1 cellular context compared by ENCODE assay signal in the genomic region with DNA sequence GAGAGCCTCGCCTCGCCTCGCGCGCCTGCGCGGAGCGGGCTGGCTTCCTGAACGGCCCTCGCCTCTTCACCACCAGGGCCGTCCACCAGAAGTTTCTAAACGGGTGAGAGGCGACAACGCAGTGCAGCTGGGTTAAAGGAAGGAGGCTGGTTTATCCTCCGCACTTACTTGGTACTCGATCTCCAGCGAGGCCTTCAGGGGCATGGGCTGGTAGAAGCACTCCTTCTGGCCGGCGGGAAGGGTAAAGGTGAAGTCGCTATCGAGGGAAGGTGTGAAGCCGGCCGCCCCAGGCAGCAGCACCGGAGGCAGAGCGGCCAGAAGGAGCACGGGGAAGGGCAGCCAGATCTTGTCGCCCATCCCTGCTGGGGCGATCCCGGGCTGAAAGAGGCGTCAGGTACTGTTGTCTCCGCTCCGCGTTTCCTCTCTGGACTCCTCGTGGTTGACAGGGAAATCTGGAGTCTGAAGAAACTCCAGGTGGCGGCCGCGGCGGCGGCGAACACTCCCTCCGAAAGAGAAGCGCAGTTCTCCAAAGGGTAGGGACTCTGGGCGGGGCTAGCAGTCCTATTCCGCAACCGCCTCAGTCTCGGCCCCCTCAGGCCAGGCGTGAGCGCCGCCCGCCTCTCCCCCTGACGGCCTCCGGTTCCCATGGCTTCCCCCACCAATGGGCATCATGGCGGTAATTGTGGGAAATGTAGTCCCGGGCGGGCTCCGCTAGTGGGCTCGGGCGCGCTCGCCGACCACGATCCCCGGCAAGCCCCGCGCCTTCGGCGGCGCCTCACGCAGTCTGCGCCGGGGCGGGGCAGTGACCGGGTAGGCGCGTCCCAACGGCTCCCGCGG.
TF ChIP-seq lines count a peak whose summit lies in the region.

TSS of gene TMED5 (minus strand) at position 528 of the 837 bp plus-strand sequence. CDS start at position 357, 171 bp downstream.

TF ChIP-seq in K562, 482 proteins besides CTCF, POLR2A, EP300 and RAD21 (continued from another document and continues in another):
- TF ChIP-seq PRDM10 (IDR thresholded peaks at IDR 0.05; ENCODE audit: partially characterized antibody) (no peak), ZBTB9 (CRISPR knock-in tag; IDR thresholded peaks at IDR 0.05) (no peak), ERF (CRISPR knock-in tag; IDR thresholded peaks at IDR 0.05) (0 out of 2 replicates have a peak, but pooled peaks have one; percentile 10), NR2F6 (CRISPR knock-in tag; IDR thresholded peaks at IDR 0.05) (no peak), ZNF407 (IDR thresholded peaks at IDR 0.05; ENCODE audit: low read depth) (no peak), MLLT1 (IDR thresholded peaks at IDR 0.05) (peak; percentile 51 to 72; a peak in 1 of 4 replicates), HMGN3 (IDR thresholded peaks at IDR 0.05; ENCODE audit: borderline replicate concordance, extremely low read depth, insufficient read length, low read depth, low read length) (peak; percentile 78), LARP7 (IDR thresholded peaks at IDR 0.05) (no peak), TFAM (CRISPR knock-in tag; conservative IDR thresholded peaks at IDR 0.05) (no peak), KDM2B (CRISPR knock-in tag; IDR thresholded peaks at IDR 0.05) (no peak), ZC3H4 (CRISPR knock-in tag; IDR thresholded peaks at IDR 0.05; ENCODE audit: borderline replicate concordance) (no peak), RBM15 (IDR thresholded peaks at IDR 0.05; ENCODE audit: insufficient read depth, low read length) (no peak), ZNF395 (CRISPR knock-in tag; IDR thresholded peaks at IDR 0.05) (no peak), CBX8 (IDR thresholded peaks at IDR 0.05; ENCODE audit: borderline replicate concordance, extremely low read depth, low read depth, low read length, poor library complexity, severe bottlenecking) (no peak), ZNF212 (CRISPR knock-in tag; IDR thresholded peaks at IDR 0.05) (no peak), KDM1A (IDR thresholded peaks at IDR 0.05) (no peak), PHF21A (IDR thresholded peaks at IDR 0.05; ENCODE audit: borderline replicate concordance, low read depth) (no peak), ZNF644 (tag; IDR thresholded peaks at IDR 0.05; ENCODE audit: low read depth) (no peak; the same call in 1 of the 2 replicates), NCOA1 (IDR thresholded peaks at IDR 0.05; ENCODE audit: low read depth) (0 out of 2 replicates have a peak, but pooled peaks have one; percentile 18), ZNF174 (CRISPR knock-in tag; IDR thresholded peaks at IDR 0.05) (no peak), ZNF143 (CRISPR knock-in tag; IDR thresholded peaks at IDR 0.05) (peak; percentile 93), RFX7 (CRISPR knock-in tag; IDR thresholded peaks at IDR 0.05) (no peak), NFIC (IDR thresholded peaks at IDR 0.05) (no peak; the same call in 1 of the 2 replicates), CBFA2T2 (conservative IDR thresholded peaks at IDR 0.05) (no peak), RBM17 (IDR thresholded peaks at IDR 0.05; ENCODE audit: borderline replicate concordance, low read depth, low read length) (no peak), ZNF316 (IDR thresholded peaks at IDR 0.05) (no peak), RBBP5 (IDR thresholded peaks at IDR 0.05; ENCODE audit: borderline replicate concordance, insufficient read depth, low read length, poor library complexity, severe bottlenecking) (no peak), YBX1 (IDR thresholded peaks at IDR 0.05) (no peak), CHD2 (IDR thresholded peaks at IDR 0.05; ENCODE audit: low read depth, low read length) (no peak), ZNF699 (CRISPR knock-in tag; IDR thresholded peaks at IDR 0.05; ENCODE audit: insufficient replicate concordance) (no peak)
- TF ChIP-seq, protein P1, sequence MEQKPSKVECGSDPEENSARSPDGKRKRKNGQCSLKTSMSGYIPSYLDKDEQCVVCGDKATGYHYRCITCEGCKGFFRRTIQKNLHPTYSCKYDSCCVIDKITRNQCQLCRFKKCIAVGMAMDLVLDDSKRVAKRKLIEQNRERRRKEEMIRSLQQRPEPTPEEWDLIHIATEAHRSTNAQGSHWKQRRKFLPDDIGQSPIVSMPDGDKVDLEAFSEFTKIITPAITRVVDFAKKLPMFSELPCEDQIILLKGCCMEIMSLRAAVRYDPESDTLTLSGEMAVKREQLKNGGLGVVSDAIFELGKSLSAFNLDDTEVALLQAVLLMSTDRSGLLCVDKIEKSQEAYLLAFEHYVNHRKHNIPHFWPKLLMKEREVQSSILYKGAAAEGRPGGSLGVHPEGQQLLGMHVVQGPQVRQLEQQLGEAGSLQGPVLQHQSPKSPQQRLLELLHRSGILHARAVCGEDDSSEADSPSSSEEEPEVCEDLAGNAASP (IDR thresholded peaks at IDR 0.05) = no peak
- TF ChIP-seq, protein P2, sequence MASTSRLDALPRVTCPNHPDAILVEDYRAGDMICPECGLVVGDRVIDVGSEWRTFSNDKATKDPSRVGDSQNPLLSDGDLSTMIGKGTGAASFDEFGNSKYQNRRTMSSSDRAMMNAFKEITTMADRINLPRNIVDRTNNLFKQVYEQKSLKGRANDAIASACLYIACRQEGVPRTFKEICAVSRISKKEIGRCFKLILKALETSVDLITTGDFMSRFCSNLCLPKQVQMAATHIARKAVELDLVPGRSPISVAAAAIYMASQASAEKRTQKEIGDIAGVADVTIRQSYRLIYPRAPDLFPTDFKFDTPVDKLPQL (IDR thresholded peaks at IDR 0.05; ENCODE audit: extremely low read depth, insufficient read length) = no peak
- TF ChIP-seq, protein P3, sequence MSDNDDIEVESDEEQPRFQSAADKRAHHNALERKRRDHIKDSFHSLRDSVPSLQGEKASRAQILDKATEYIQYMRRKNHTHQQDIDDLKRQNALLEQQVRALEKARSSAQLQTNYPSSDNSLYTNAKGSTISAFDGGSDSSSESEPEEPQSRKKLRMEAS (CRISPR knock-in tag; IDR thresholded peaks at IDR 0.05) = peak; percentile 67
- TF ChIP-seq, protein P4, sequence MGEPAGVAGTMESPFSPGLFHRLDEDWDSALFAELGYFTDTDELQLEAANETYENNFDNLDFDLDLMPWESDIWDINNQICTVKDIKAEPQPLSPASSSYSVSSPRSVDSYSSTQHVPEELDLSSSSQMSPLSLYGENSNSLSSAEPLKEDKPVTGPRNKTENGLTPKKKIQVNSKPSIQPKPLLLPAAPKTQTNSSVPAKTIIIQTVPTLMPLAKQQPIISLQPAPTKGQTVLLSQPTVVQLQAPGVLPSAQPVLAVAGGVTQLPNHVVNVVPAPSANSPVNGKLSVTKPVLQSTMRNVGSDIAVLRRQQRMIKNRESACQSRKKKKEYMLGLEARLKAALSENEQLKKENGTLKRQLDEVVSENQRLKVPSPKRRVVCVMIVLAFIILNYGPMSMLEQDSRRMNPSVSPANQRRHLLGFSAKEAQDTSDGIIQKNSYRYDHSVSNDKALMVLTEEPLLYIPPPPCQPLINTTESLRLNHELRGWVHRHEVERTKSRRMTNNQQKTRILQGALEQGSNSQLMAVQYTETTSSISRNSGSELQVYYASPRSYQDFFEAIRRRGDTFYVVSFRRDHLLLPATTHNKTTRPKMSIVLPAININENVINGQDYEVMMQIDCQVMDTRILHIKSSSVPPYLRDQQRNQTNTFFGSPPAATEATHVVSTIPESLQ (CRISPR knock-in tag; IDR thresholded peaks at IDR 0.05) = peak; percentile 96
